9 cellular contexts compared by ENCODE assay signal in the genomic region with DNA sequence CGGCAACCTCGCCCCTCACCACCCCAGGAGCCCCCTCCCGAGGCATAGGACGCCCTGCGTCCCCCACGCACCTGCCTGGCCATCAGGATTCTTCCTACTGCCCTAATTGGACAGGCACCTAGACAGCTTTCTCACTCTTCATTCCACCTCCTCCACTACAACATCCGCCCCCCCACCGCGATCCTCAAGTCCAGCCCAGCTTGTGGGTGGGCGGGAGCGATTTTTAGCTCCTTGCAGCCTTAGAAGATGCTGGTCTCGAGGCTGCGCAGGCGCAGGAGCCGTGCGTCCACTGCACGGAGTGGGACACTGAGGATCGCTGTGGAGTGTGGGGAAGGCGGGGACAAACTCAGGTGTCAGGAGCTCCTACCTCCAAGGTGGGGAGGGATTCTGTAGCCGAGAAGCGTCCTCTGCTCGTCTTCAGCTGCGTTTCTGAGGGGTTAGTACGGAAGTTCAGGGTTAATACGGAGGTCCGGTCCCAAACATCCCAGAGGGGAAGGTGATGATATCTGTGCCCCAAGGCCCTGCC. TPM values are rescaled to one million over a fixed set of nuclear protein-coding genes. Genes with fewer than 3 reads are reported as not detected.
DNase-seq lines count a peak whose midpoint lies in the region; ATAC-seq and TF ChIP-seq lines count a peak whose summit lies in the region.
"Had no signal": no experiment of that assay in that cellular context is flagged by ENCODE, and none has a peak within 500 bp of the region (broad histone marks: within the 10 kb centered on the region; RNA-seq: fewer than 3 reads in every experiment).

Gene RTBDN (minus strand): TSS at position 162 of the 526 bp plus-strand sequence. CDS start 4,600 bp downstream, outside the sequence.

- ATAC-seq in GM21717 (IDR thresholded peaks at IDR 0.05; ENCODE audit: unreplicated experiment), result no peak

- H3K4me3 ChIP-seq in DOHH2 (ENCODE audit: low read length) (peak within 1 kb of the TSS; percentile 73), coronary artery (peak within 1 kb of the TSS; percentile 65), osteoblast (ENCODE audit: insufficient read depth, low read length) (no peak within 1 kb of the TSS)

- peaks cover 54% of the 10 kb centered on the region for H3K4me1 ChIP-seq in DOHH2 (ENCODE audit: control insufficient read depth, low read length)
- no peaks in the 10 kb centered on the region for H3K4me1 ChIP-seq in osteoblast (ENCODE audit: insufficient read depth, low read length)

- H3K4me2 ChIP-seq in DOHH2 (ENCODE audit: low read length) (peak within 1 kb of the TSS; percentile 71), osteoblast (ENCODE audit: insufficient read depth, low read length) (no peak within 1 kb of the TSS)

- H4K20me1 ChIP-seq in DOHH2 (ENCODE audit: control insufficient read depth, insufficient read depth, low read depth, low read length) (no peaks in the 10 kb centered on the region), osteoblast (ENCODE audit: insufficient read depth, low read length) (peaks cover 11% of the 10 kb centered on the region)

- no peak within 1 kb of the TSS for H3K27ac ChIP-seq in DOHH2 (ENCODE audit: low read depth, low read length)
- no peak within 1 kb of the TSS for H3K27ac ChIP-seq in coronary artery
- no peak within 1 kb of the TSS for H3K27ac ChIP-seq in osteoblast (ENCODE audit: low read depth, low read length)
- H3K27ac ChIP-seq: neutrophil had no signal

- no peaks in the 10 kb centered on the region for H3K79me2 ChIP-seq in DOHH2 (ENCODE audit: control insufficient read depth, low read length)
- H3K79me2 ChIP-seq in osteoblast (ENCODE audit: insufficient read depth, low read length), result no peaks in the 10 kb centered on the region

- DNase-seq in NCI-H2029 treated with DMSO at 0.1 percent for 48 hours (lab: John Stamatoyannopoulos, UW), result peak; percentile 12
- no peak for DNase-seq in coronary artery (ENCODE audit: low spot score)
- peak; percentile 87 for DNase-seq in osteoblast (ENCODE audit: insufficient read length, low spot score, missing footprints)
- no peak for DNase-seq in NCI-H1092 treated with DMSO at 0.1 percent for 48 hours (lab: John Stamatoyannopoulos, UW)
- no peak for DNase-seq in NOMO-1 treated with dmso at 0.1 percent for 144 hours (lab: John Stamatoyannopoulos, UW; ENCODE audit: unreplicated experiment)
- no peak for DNase-seq in HEK293T (ENCODE audit: extremely low spot score)

- TF ChIP-seq CTCF in DOHH2 (IDR thresholded peaks at IDR 0.05; ENCODE audit: low read depth, low read length, poor library complexity, severe bottlenecking) (peak; percentile 9), coronary artery (IDR thresholded peaks at IDR 0.05) (no peak), osteoblast (IDR thresholded peaks at IDR 0.05; ENCODE audit: extremely low read depth, low read depth, low read length) (no peak)

- CTCF ChIA-PET in HEK293T (lab: Yijun Ruan, JAX), result interaction anchor here (1.1 to 1.2 kb wide), 2 partner anchors 12 to 13 kb away, joined by 3 to 5 read pairs; no protein-coding TSS in a partner anchor

- POLR2A ChIA-PET in HEK293T (lab: Yijun Ruan, JAX), result interaction anchor here (0.5 to 1.2 kb wide), 4 partner anchors 9 to 318 kb away, joined by 3 to 4 read pairs (median 3); partner anchors contain the start of genes RAD23A and RNASEH2A

- H3K9me3 ChIP-seq in DOHH2 (ENCODE audit: control insufficient read depth, insufficient read depth, low read length) (no peaks in the 10 kb centered on the region), osteoblast (ENCODE audit: low read depth, low read length) (no peaks in the 10 kb centered on the region)
- H3K9me3 ChIP-seq: neutrophil had no signal

- no peaks in the 10 kb centered on the region for H3K9me2 ChIP-seq in DOHH2 (replicated peaks; ENCODE audit: control insufficient read depth, low read length)

- no peak within 1 kb of the TSS for H2AFZ ChIP-seq in osteoblast (ENCODE audit: low read length)

- H3F3A ChIP-seq in DOHH2 (ENCODE audit: control insufficient read depth, insufficient read depth), result peaks cover 17% of the 10 kb centered on the region

- H3K27me3 ChIP-seq in DOHH2 (ENCODE audit: control insufficient read depth, low read length), result peaks cover 41% of the 10 kb centered on the region
- H3K27me3 ChIP-seq in osteoblast (ENCODE audit: insufficient read depth, low read length), result peaks cover 66% of the 10 kb centered on the region

- H3K36me3 ChIP-seq in DOHH2 (ENCODE audit: control insufficient read depth, low read length) (no peaks in the 10 kb centered on the region), osteoblast (ENCODE audit: insufficient read depth, low read length) (no peaks in the 10 kb centered on the region)
- H3K36me3 ChIP-seq: neutrophil had no signal

TF ChIP-seq in HEK293T, 16 proteins besides CTCF, POLR2A, EP300 and RAD21:
- no peak for TF ChIP-seq ELF4 (IDR thresholded peaks at IDR 0.05)
- TF ChIP-seq ZNF384 (IDR thresholded peaks at IDR 0.05), result no peak
- TF ChIP-seq SP1 (IDR thresholded peaks at IDR 0.05), result no peak
- no peak for TF ChIP-seq FOXA1 (IDR thresholded peaks at IDR 0.05)
- no peak for TF ChIP-seq NFRKB (IDR thresholded peaks at IDR 0.05)
- TF ChIP-seq TARDBP (IDR thresholded peaks at IDR 0.05), result no peak
- TF ChIP-seq, protein P1, sequence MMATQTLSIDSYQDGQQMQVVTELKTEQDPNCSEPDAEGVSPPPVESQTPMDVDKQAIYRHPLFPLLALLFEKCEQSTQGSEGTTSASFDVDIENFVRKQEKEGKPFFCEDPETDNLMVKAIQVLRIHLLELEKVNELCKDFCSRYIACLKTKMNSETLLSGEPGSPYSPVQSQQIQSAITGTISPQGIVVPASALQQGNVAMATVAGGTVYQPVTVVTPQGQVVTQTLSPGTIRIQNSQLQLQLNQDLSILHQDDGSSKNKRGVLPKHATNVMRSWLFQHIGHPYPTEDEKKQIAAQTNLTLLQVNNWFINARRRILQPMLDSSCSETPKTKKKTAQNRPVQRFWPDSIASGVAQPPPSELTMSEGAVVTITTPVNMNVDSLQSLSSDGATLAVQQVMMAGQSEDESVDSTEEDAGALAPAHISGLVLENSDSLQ (IDR thresholded peaks at IDR 0.05), result no peak

RNA-seq across cellular contexts. Expression of gene RTBDN, which starts in this region (rescaled TPM):
- total RNA-seq in osteoblast, result not detected in 2 replicates

Comparison
In these comparisons a context has a peak if more than half of its experiments do, and no peak if none do; other contexts are left out.
1. Peak in DNase-seq in osteoblast; RNA of the gene not detected or under 1 TPM.